Comparison of ENCODE assay signal across 27 cellular contexts in the genomic region with DNA sequence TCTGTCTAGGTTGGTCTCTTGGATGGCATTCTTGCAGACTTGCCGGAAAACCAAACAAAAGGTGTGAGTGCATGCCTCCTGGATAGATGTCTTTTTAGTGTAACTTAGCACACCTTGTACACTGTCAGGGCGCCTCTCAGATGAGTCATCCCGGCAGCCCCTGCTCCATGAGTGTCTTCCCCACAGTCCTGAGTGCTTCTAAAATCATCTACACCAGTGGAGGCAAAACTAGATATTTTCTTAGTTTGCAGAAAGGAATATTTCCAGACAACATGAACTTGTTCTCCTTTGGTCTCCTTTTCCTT.
DNase-seq lines count a peak whose midpoint lies in the region; ATAC-seq, FAIRE-seq and TF ChIP-seq lines count a peak whose summit lies in the region.
"Had no signal": no experiment of that assay in that cellular context is flagged by ENCODE, and none has a peak within 500 bp of the region (broad histone marks: within the 10 kb centered on the region; RNA-seq: fewer than 3 reads in every experiment).

No MANE protein-coding gene starts in this region.

- H3K9ac ChIP-seq in kidney (ENCODE audit: low read length in 2 of 2), result no peak overlapping the region
- H3K9ac ChIP-seq: BLaER1 treated with 17β-estradiol and CSF1 and Interleukin-3, amounts not matched to agents 10 nM and 100 nM had no signal

- BruUV-seq in Calu3 (replicated peaks; lab: Mats Ljungman, UMichigan), result no TSS peak

- H3K4me1 ChIP-seq in mucosa of descending colon (ENCODE audit: low read depth) (peaks cover 17% of the 10 kb centered on the region), kidney (ENCODE audit: control insufficient read depth in 1 of 2, insufficient read depth in 1 of 2, low read depth in 1 of 2, low read length in 2 of 2) (peaks cover 9 to 10% of the 10 kb centered on the region in 2 donors)
- H3K4me1 ChIP-seq in effector memory CD4-positive, alpha-beta T cell (ENCODE audit: control insufficient read depth, insufficient read depth, low read length, poor library complexity, severe bottlenecking), result no peaks in the 10 kb centered on the region
- H3K4me1 ChIP-seq: Caco-2 had no signal

- no peaks in the 10 kb centered on the region for H3K27me3 ChIP-seq in effector memory CD4-positive, alpha-beta T cell (replicated peaks; ENCODE audit: control insufficient read depth, insufficient read depth, low read length, poor library complexity, severe bottlenecking)
- no peaks in the 10 kb centered on the region for H3K27me3 ChIP-seq in H7 (ENCODE audit: control insufficient read depth, insufficient read depth, low read length)
- H3K27me3 ChIP-seq: BLaER1 treated with 17β-estradiol and CSF1 and Interleukin-3, amounts not matched to agents 10 nM and 100 nM; vagina had no signal

- H3K4me3 Mint-ChIP-seq in Calu3 (ENCODE audit: low read depth, unreplicated experiment) (peak overlapping the region; percentile 55), chondrocyte (ENCODE audit: unreplicated experiment) (no peak overlapping the region)
- H3K4me3 Mint-ChIP-seq: IgD-negative memory B cell had no signal

- FAIRE-seq in kidney (lab: Jason Lieb, UNC), result no peak
- FAIRE-seq: bronchial epithelial cell, small intestine, TTC549 had no signal

- H3K4me1 Mint-ChIP-seq in Calu3 (ENCODE audit: low read depth, unreplicated experiment), result peaks cover 69% of the 10 kb centered on the region
- peaks cover 47% of the 10 kb centered on the region for H3K4me1 Mint-ChIP-seq in chondrocyte (ENCODE audit: low read depth)

- H3K9me3 ChIP-seq in mucosa of descending colon (no peaks in the 10 kb centered on the region), kidney (ENCODE audit: control insufficient read depth in 1 of 2, low read length in 2 of 2) (no peaks in the 10 kb centered on the region)
- H3K9me3 ChIP-seq in effector memory CD4-positive, alpha-beta T cell (ENCODE audit: control insufficient read depth, low read length), result no peaks in the 10 kb centered on the region
- H3K9me3 ChIP-seq: BLaER1 treated with 17β-estradiol and CSF1 and Interleukin-3, amounts not matched to agents 10 nM and 100 nM; Caco-2; vagina had no signal

- peaks cover 5% of the 10 kb centered on the region for H3K36me3 Mint-ChIP-seq in Calu3 (ENCODE audit: insufficient read depth, unreplicated experiment)
- H3K36me3 Mint-ChIP-seq in chondrocyte (ENCODE audit: low read depth), result no peaks in the 10 kb centered on the region
- H3K36me3 Mint-ChIP-seq: IgD-negative memory B cell had no signal

- peak; percentile 41 for ATAC-seq in mucosa of descending colon
- ATAC-seq: naive thymus-derived CD4-positive, alpha-beta T cell had no signal

- TF ChIP-seq CTCF in Calu3 (IDR thresholded peaks at IDR 0.05; ENCODE audit: unreplicated experiment), result no peak
- no peak for TF ChIP-seq CTCF in chondrocyte (IDR thresholded peaks at IDR 0.05)
- TF ChIP-seq CTCF in mucosa of descending colon (IDR thresholded peaks at IDR 0.05), result no peak
- no peak for TF ChIP-seq CTCF in kidney (IDR thresholded peaks at IDR 0.05; ENCODE audit: borderline replicate concordance, extremely low read depth, insufficient read depth)

- H3K4me3 ChIP-seq in mucosa of descending colon, result no peak overlapping the region
- H3K4me3 ChIP-seq in effector memory CD4-positive, alpha-beta T cell (ENCODE audit: insufficient read depth, low read depth, low read length, poor library complexity, severe bottlenecking), result no peak overlapping the region
- H3K4me3 ChIP-seq in kidney (ENCODE audit: low read length in 2 of 2), result no peak overlapping the region
- no peak overlapping the region for H3K4me3 ChIP-seq in H7 (ENCODE audit: insufficient read depth, low read depth, low read length)
- H3K4me3 ChIP-seq: BLaER1 treated with 17β-estradiol and CSF1 and Interleukin-3, amounts not matched to agents 10 nM and 100 nM; coronary artery; vagina had no signal

- H3K36me3 ChIP-seq in mucosa of descending colon (ENCODE audit: low read depth), result no peaks in the 10 kb centered on the region
- H3K36me3 ChIP-seq in effector memory CD4-positive, alpha-beta T cell (ENCODE audit: control insufficient read depth, insufficient read depth, low read length), result no peaks in the 10 kb centered on the region
- H3K36me3 ChIP-seq in kidney (ENCODE audit: control insufficient read depth in 1 of 2, insufficient read depth in 2 of 2, low read length in 2 of 2), result no peaks in the 10 kb centered on the region
- no peaks in the 10 kb centered on the region for H3K36me3 ChIP-seq in H7 (replicated peaks; ENCODE audit: control insufficient read depth, insufficient read depth, low read length)
- H3K36me3 ChIP-seq: vagina had no signal

- CTCF ChIA-PET in Calu3 (lab: Charles Lee), result interaction anchor here (1.4 kb wide), 1 partner anchor 22 kb away, joined by 4 read pairs; no protein-coding TSS in a partner anchor

- DNase-seq in Calu3 (no peak), LoVo (ENCODE audit: low spot score) (peak; percentile 34), chondrocyte (ENCODE audit: low spot score) (no peak), mucosa of descending colon (no peak), kidney (no peak), H7 (no peak), SKM-1 (lab: John Stamatoyannopoulos, UW; ENCODE audit: unreplicated experiment) (no peak)
- DNase-seq in effector memory CD4-positive, alpha-beta T cell, result no peak
- DNase-seq: ACHN; activated CD8-positive, alpha-beta memory T cell treated with anti-CD3 and anti-CD28 coated beads for 24 hours; activated T-cell treated with anti-CD3 and anti-CD28 coated beads, Interleukin-2, amount 50 U/mL, for 1 hour; Caco-2; MM.1S; naive thymus-derived CD4-positive, alpha-beta T cell; NCI-H146; NCI-H510A; NK-92 treated with Interleukin-12 subunit alpha and Interleukin-12 subunit beta, amount 100 ng/mL, for 24 hours; occipital lobe; stimulated activated CD4-positive, alpha-beta T cell treated with anti-CD3 and anti-CD28 coated beads, Interleukin-2, amount 100 ng/mL, for 24 hours; T-helper 1 cell had no signal

- H3K27me3 Mint-ChIP-seq in Calu3 (ENCODE audit: unreplicated experiment) (no peaks in the 10 kb centered on the region), chondrocyte (ENCODE audit: low read depth) (no peaks in the 10 kb centered on the region)
- H3K27me3 Mint-ChIP-seq: IgD-negative memory B cell had no signal

- intact Hi-C loops in Calu3 (cut with micrococcal nuclease; ENCODE audit: unreplicated experiment), result no loop called here
- intact Hi-C loops in mucosa of descending colon (cut with DNase I, micrococcal nuclease), result no loop called here
- intact Hi-C loops in kidney (cut with DNase I), result no loop called here

- no peak overlapping the region for H3K27ac ChIP-seq in effector memory CD4-positive, alpha-beta T cell (ENCODE audit: insufficient read depth, low read length, poor library complexity, severe bottlenecking)
- H3K27ac ChIP-seq in kidney (ENCODE audit: low read depth in 2 of 2, low read length in 2 of 2), result no peak overlapping the region
- H3K27ac ChIP-seq: coronary artery, vagina had no signal

- H3K27ac Mint-ChIP-seq in Calu3 (ENCODE audit: unreplicated experiment), result peak overlapping the region; percentile 71
- peak overlapping the region; percentile 37 for H3K27ac Mint-ChIP-seq in chondrocyte (ENCODE audit: unreplicated experiment)
- H3K27ac Mint-ChIP-seq: IgD-negative memory B cell had no signal

- no peaks in the 10 kb centered on the region for H3K9me3 Mint-ChIP-seq in Calu3 (ENCODE audit: low read depth, unreplicated experiment)
- no peaks in the 10 kb centered on the region for H3K9me3 Mint-ChIP-seq in chondrocyte (ENCODE audit: low read depth)
- H3K9me3 Mint-ChIP-seq: IgD-negative memory B cell had no signal
